ENCODE assay signal across 8 cellular contexts in the genomic region with DNA sequence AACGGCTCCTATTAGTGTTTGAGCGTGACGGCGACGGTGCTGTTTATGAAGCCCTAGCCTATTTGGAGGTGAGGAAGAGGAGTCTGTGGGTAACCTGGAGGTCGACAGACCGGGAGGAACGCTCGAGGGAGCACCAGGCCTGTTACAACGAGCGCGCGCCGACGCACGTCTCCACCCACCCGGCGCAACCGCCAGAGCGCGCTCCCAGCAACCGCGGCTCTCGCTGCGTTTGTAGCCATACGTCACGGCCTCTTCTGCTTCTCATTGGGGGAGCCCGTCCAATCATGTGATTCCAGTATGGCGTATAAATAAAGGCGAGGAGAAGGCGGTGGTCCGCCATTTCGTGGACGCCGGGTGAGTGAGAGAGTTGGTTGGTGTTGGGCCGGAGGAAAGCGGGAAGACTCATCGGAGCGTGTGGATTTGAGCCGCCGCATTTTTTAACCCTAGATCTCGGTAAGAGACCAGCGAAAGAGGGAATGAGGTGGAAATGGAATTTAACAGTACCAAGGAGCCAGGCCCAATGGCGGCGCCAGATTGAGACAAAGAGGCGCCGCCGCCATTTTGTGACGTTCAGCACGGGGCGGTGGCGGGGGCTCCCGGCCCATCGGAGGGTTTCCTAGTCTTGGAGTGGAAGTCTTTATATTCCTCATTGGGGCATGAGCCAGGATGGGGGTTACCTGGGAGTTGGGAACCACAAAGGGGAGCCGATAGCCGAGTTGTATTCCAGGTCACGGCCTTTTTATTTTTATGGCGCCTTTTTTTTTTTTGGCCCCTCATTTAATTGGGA. TPM values are rescaled to one million over a fixed set of nuclear protein-coding genes. Genes with fewer than 3 reads are reported as not detected.
DNase-seq lines count a peak whose midpoint lies in the region; ATAC-seq, FAIRE-seq and TF ChIP-seq lines count a peak whose summit lies in the region.

A gene (plus strand): TSS at position 334 of the 787 bp plus-strand sequence. CDS start 2,401 bp downstream, outside the sequence.

- peak within 1 kb of the TSS; percentile 81 for H3K18ac ChIP-seq in IMR-90 (ENCODE audit: low read depth, low read length)

- H4K5ac ChIP-seq in IMR-90 (ENCODE audit: low read depth, low read length) = peak within 1 kb of the TSS; percentile 89

- peak within 1 kb of the TSS; percentile 90 for H2BK5ac ChIP-seq in IMR-90 (ENCODE audit: low read depth, low read length, poor library complexity, severe bottlenecking)

- peak within 1 kb of the TSS; percentile 92 for H2AFZ ChIP-seq in IMR-90 (replicated peaks; ENCODE audit: low read length, poor library complexity)
- peak within 1 kb of the TSS; percentile 63; the same call in 1 of the 2 replicates for H2AFZ ChIP-seq in OCI-LY7 (ENCODE audit: low read length)
- H2AFZ ChIP-seq in endothelial cell of umbilical vein (ENCODE audit: low read depth, low read length) = peak within 1 kb of the TSS; percentile 91

- dilution Hi-C loops in IMR-90 (cut with HindIII; ENCODE audit: low sequenced_read_pairs, unreplicated experiment) (no loop called here), endothelial cell of umbilical vein (cut with MboI; ENCODE audit: extremely low pct_ligation_motif_present, low sequenced_read_pairs) (no loop called here)

- DNase-seq in DMS153 (lab: John Stamatoyannopoulos, UW) (peak; percentile 90), IMR-90 (peak; percentile 98), OCI-LY7 (ENCODE audit: low spot score) (peak; percentile 99), activated T-cell treated with anti-CD3 and anti-CD28 coated beads for 1 hour (ENCODE audit: low read depth) (peak; percentile 88), endothelial cell of umbilical vein (ENCODE audit: low read depth, low spot score) (peak; percentile 97), middle frontal gyrus (ENCODE audit: extremely low spot score, low spot score) (peak; percentile 98)
- DNase-seq in stimulated activated CD8-positive, alpha-beta memory T cell treated with anti-CD3 and anti-CD28 coated beads, Interleukin-2, amount 100 ng/mL, for 48 hours (ENCODE audit: low read depth in 2 of 2) = peak; percentile 90 to 91

- H3K9me1 ChIP-seq in IMR-90 (ENCODE audit: insufficient read depth, low read length) (peaks cover 6% of the 10 kb centered on the region), endothelial cell of umbilical vein (replicated peaks; ENCODE audit: control insufficient read depth, extremely low read depth, insufficient read depth, low read length) (no peaks in the 10 kb centered on the region)

- peak within 1 kb of the TSS; percentile 100 for H2AK9ac ChIP-seq in IMR-90 (replicated peaks; ENCODE audit: low read depth, low read length, poor library complexity)

- H3K79me2 ChIP-seq in OCI-LY7 (ENCODE audit: insufficient read depth, low read depth, low read length) = peaks cover 51% of the 10 kb centered on the region
- H3K79me2 ChIP-seq in endothelial cell of umbilical vein (ENCODE audit: control insufficient read depth, insufficient read depth, low read length) = peaks cover 50% of the 10 kb centered on the region

- intact Hi-C loops in IMR-90 (cut with micrococcal nuclease) (loop anchor here (2.0 kb wide), 1 partner anchor 151 kb away; a partner anchor contains a TSS), OCI-LY7 (cut with micrococcal nuclease; ENCODE audit: unreplicated experiment) (loop anchor here (1.0 to 10.0 kb wide), 4 partner anchors 47 to 411 kb away; a partner anchor contains a TSS), endothelial cell of umbilical vein (cut with micrococcal nuclease) (loop anchor here (1.0 to 5.0 kb wide), 3 partner anchors 47 to 171 kb away; a partner anchor contains a TSS)

- FAIRE-seq in endothelial cell of umbilical vein (lab: Jason Lieb, UNC) = peak; percentile 86

- CTCF ChIA-PET in IMR-90 (lab: Yijun Ruan, JAX) (no interaction called here), OCI-LY7 (lab: Charles Lee; ENCODE audit: unreplicated experiment) (interaction anchor here (0.5 kb wide), 1 partner anchor 183 kb away, joined by 7 read pairs; no protein-coding TSS in a partner anchor), endothelial cell of umbilical vein (lab: Charles Lee) (no interaction called here)

- peak within 1 kb of the TSS; percentile 98 for H3K9ac ChIP-seq in IMR-90 (ENCODE audit: low read depth, low read length)
- peak within 1 kb of the TSS; percentile 100 for H3K9ac ChIP-seq in endothelial cell of umbilical vein (replicated peaks; ENCODE audit: extremely low read depth, insufficient read depth, low read length)

- in situ Hi-C loops in IMR-90 (cut with MboI; ENCODE audit: low sequenced_read_pairs) = loop anchor here (5.0 kb wide), 1 partner anchor 47 kb away; a partner anchor contains a TSS

- H3K23ac ChIP-seq in IMR-90 (ENCODE audit: low read depth, low read length) = peak within 1 kb of the TSS; percentile 87

- TF ChIP-seq RAD21 in IMR-90 (IDR thresholded peaks at IDR 0.05; ENCODE audit: low read length) = 0 out of 2 replicates have a peak, but pooled peaks have one; percentile 25

- H2BK15ac ChIP-seq in IMR-90 (ENCODE audit: low read depth, low read length) = peak within 1 kb of the TSS; percentile 71; the same call in 2 of the 3 replicates

- H3K79me1 ChIP-seq in IMR-90 (ENCODE audit: low read depth in 1 of 2, low read length in 2 of 2) = peaks cover 13 to 34% of the 10 kb centered on the region in 2 experiments

- no peaks in the 10 kb centered on the region for H3K9me3 ChIP-seq in IMR-90 (ENCODE audit: control insufficient read depth, insufficient read depth, low read length)
- no peaks in the 10 kb centered on the region for H3K9me3 ChIP-seq in OCI-LY7 (ENCODE audit: low read length)
- no peaks in the 10 kb centered on the region for H3K9me3 ChIP-seq in endothelial cell of umbilical vein (replicated peaks; ENCODE audit: control insufficient read depth, insufficient read depth, low read length)

- peak within 1 kb of the TSS; percentile 71 for H2BK120ac ChIP-seq in IMR-90 (ENCODE audit: low read depth, low read length)

- H3K4me2 ChIP-seq in IMR-90 (ENCODE audit: low read depth, low read length) = peak within 1 kb of the TSS; percentile 85
- peak within 1 kb of the TSS; percentile 98 for H3K4me2 ChIP-seq in OCI-LY7 (ENCODE audit: low read length)
- H3K4me2 ChIP-seq in endothelial cell of umbilical vein (ENCODE audit: insufficient read depth, low read length) = peak within 1 kb of the TSS; percentile 80

- TF ChIP-seq POLR2A in IMR-90 (IDR thresholded peaks at IDR 0.05; ENCODE audit: low read depth, low read length) (peak; percentile 100), endothelial cell of umbilical vein (IDR thresholded peaks at IDR 0.05; ENCODE audit: low read depth, low read length) (peak; percentile 100)

- POLR2A ChIA-PET in IMR-90 (lab: Charles Lee; ENCODE audit: unreplicated experiment) = interaction anchor here (0.5 to 1.0 kb wide), 7 partner anchors 14 to 548 kb away, joined by 3 to 11 read pairs (median 6); no protein-coding TSS in a partner anchor
- POLR2A ChIA-PET in OCI-LY7 (lab: Charles Lee) = interaction anchor here (0.6 to 1.0 kb wide), 3 partner anchors 49 to 489 kb away, joined by 3 to 5 read pairs (median 3); no protein-coding TSS in a partner anchor
- POLR2A ChIA-PET in endothelial cell of umbilical vein (lab: Charles Lee) = no interaction called here

- H4K20me1 ChIP-seq in IMR-90 (ENCODE audit: insufficient read depth, low read length) = peaks cover 50% of the 10 kb centered on the region
- H4K20me1 ChIP-seq in OCI-LY7 (ENCODE audit: insufficient read depth, low read length) = peaks cover 45% of the 10 kb centered on the region
- peaks cover 22% of the 10 kb centered on the region for H4K20me1 ChIP-seq in endothelial cell of umbilical vein (replicated peaks; ENCODE audit: control insufficient read depth, extremely low read depth, insufficient read depth, low read length)

- H3K36me3 ChIP-seq in IMR-90 (ENCODE audit: control insufficient read depth, insufficient read depth, low read length) (peaks cover 24% of the 10 kb centered on the region), OCI-LY7 (ENCODE audit: insufficient read depth, low read length) (peaks cover 49% of the 10 kb centered on the region), endothelial cell of umbilical vein (ENCODE audit: control insufficient read depth in 2 of 2, extremely low read depth in 1 of 2, insufficient read depth in 2 of 2, low read length in 2 of 2) (peaks cover 15 to 16% of the 10 kb centered on the region in 2 experiments)

- H3K9me2 ChIP-seq in OCI-LY7 (ENCODE audit: insufficient read depth, low read length) = no peaks in the 10 kb centered on the region

- peak within 1 kb of the TSS; percentile 45; the same call in 1 of the 2 replicates for H2BK20ac ChIP-seq in IMR-90 (ENCODE audit: low read depth, low read length)

- H3K27ac ChIP-seq in IMR-90 (ENCODE audit: insufficient read depth, low read length) (peak within 1 kb of the TSS; percentile 95), OCI-LY7 (ENCODE audit: low read depth, low read length, poor library complexity, severe bottlenecking) (peak within 1 kb of the TSS; percentile 97), endothelial cell of umbilical vein (ENCODE audit: insufficient read depth, low read depth, low read length) (peak within 1 kb of the TSS; percentile 97)

- TSS peak; percentile 69 for BruUV-seq in IMR-90 (replicated peaks; lab: Mats Ljungman, UMichigan)
- BruUV-seq in OCI-LY7 (replicated peaks; lab: Mats Ljungman, UMichigan) = TSS peak; percentile 75
- TSS peak; percentile 42 for BruUV-seq in endothelial cell of umbilical vein (replicated peaks; lab: Mats Ljungman, UMichigan)

- peak within 1 kb of the TSS; percentile 99 for H3K56ac ChIP-seq in IMR-90 (ENCODE audit: extremely low read depth, insufficient read depth, low read length)

- TF ChIP-seq CTCF in IMR-90 (conservative IDR thresholded peaks at IDR 0.05; ENCODE audit: low read depth, low read length) (peak; percentile 43), OCI-LY7 (conservative IDR thresholded peaks at IDR 0.05; ENCODE audit: low read length) (peak; percentile 50), endothelial cell of umbilical vein (IDR thresholded peaks at IDR 0.05; ENCODE audit: extremely low read depth in 1 of 2, insufficient read depth in 1 of 2, low read depth in 1 of 2, low read length in 2 of 2) (peak; percentile 23 to 61)

- WGBS in IMR-90 (ENCODE audit: extremely low coverage in 2 of 2, insufficient read length in 1 of 2), 2 experiments = 0% methylated on average over 22 of the region's 58 CpGs; no CpG with 5 or more reads in 1 of the 2 experiments

- peak; percentile 73 for ATAC-seq in GM21528 (IDR thresholded peaks at IDR 0.05; ENCODE audit: low FRiP score, unreplicated experiment)
- peak; percentile 91 for ATAC-seq in IMR-90 (ENCODE audit: low read depth)

- peak within 1 kb of the TSS; percentile 94 for H2AK5ac ChIP-seq in IMR-90 (ENCODE audit: low read depth, low read length)

- H3K4me1 ChIP-seq in IMR-90 (ENCODE audit: control insufficient read depth, insufficient read depth, low read length) (peaks cover 5% of the 10 kb centered on the region; the same call in 1 of the 2 replicates), OCI-LY7 (ENCODE audit: insufficient read depth, low read length, poor library complexity, severe bottlenecking) (peaks cover 59% of the 10 kb centered on the region), endothelial cell of umbilical vein (ENCODE audit: control insufficient read depth, extremely low read depth, insufficient read depth, low read length) (peaks cover 25% of the 10 kb centered on the region)

- peak within 1 kb of the TSS; percentile 96 for H4K91ac ChIP-seq in IMR-90 (ENCODE audit: insufficient read depth, low read depth, low read length)

- peak within 1 kb of the TSS; percentile 82 to 95 for H4K8ac ChIP-seq in IMR-90 (ENCODE audit: low read depth in 2 of 2, low read length in 2 of 2)

- H3K27me3 ChIP-seq in IMR-90 (ENCODE audit: control insufficient read depth, insufficient read depth, low read length) (no peaks in the 10 kb centered on the region), endothelial cell of umbilical vein (ENCODE audit: control insufficient read depth in 2 of 2, insufficient read depth in 2 of 2, low read length in 2 of 2) (no peaks in the 10 kb centered on the region)

- peak within 1 kb of the TSS; percentile 94 for H3K4ac ChIP-seq in IMR-90 (ENCODE audit: low read depth, low read length)

- H3K4me3 ChIP-seq in IMR-90 (ENCODE audit: insufficient read depth, low read depth, low read length) = peak within 1 kb of the TSS; percentile 72
- H3K4me3 ChIP-seq in OCI-LY7 (ENCODE audit: low read depth, low read length, poor library complexity, severe bottlenecking) = peak within 1 kb of the TSS; percentile 97
- H3K4me3 ChIP-seq in endothelial cell of umbilical vein (replicated peaks in 1 of 3; ENCODE audit: insufficient read depth in 1 of 3, low read depth in 1 of 3, low read length in 3 of 3) = peak within 1 kb of the TSS; percentile 76 to 100 (median 100)

- peak within 1 kb of the TSS; percentile 100 for H3K14ac ChIP-seq in IMR-90 (replicated peaks; ENCODE audit: low read depth, low read length)

RNA-seq across cellular contexts. Expression of the gene that starts here (rescaled TPM):
- total RNA-seq in IMR-90 (2012; rRNA removed) (237 and 256 TPM in 2 replicates), OCI-LY7 (2022) (498 and 539 TPM in 2 replicates), endothelial cell of umbilical vein (393 and 422 TPM in 2 replicates)
- polyA plus RNA-seq in IMR-90 (2012; rRNA removed) (297 and 394 TPM in 2 replicates), endothelial cell of umbilical vein (308 and 317 TPM in 2 replicates)
- 52.5 and 172 TPM in 2 replicates for polyA plus RNA-seq in IMR-90 (2012; cell fraction: cytosol; rRNA removed)
- 113 and 275 TPM in 2 replicates for polyA plus RNA-seq in IMR-90 (2012; cell fraction: nucleus; rRNA removed; ENCODE audit: low replicate concordance)
- 316 and 557 TPM in 2 replicates for total RNA-seq in OCI-LY7 (2014; rRNA removed; shearing (Covaris generic))
- polyA plus RNA-seq in endothelial cell of umbilical vein (2011; cell fraction: cytosol; rRNA removed) = 335 and 360 TPM in 2 replicates
- polyA plus RNA-seq in endothelial cell of umbilical vein (2011; cell fraction: nucleus; rRNA removed) = 386 and 564 TPM in 2 replicates
- 335 and 360 TPM in 2 replicates for polyA plus RNA-seq in endothelial cell of umbilical vein (2012)
- polyA minus RNA-seq in endothelial cell of umbilical vein = 197 and 229 TPM in 2 replicates
- polyA minus RNA-seq in endothelial cell of umbilical vein (2011; cell fraction: cytosol; rRNA and poly(A)+ RNA removed) = 109 TPM
- polyA minus RNA-seq in endothelial cell of umbilical vein (2011; cell fraction: nucleus; rRNA and poly(A)+ RNA removed) = 251 and 283 TPM in 2 replicates

Comparison
In these comparisons a context has a peak if more than half of its experiments do, and no peak if none do; other contexts are left out.
1. Peak in every context shown above with its lines: DNase-seq, ATAC-seq, H3K4me3 ChIP-seq and H3K27ac ChIP-seq.